In the genomic region with DNA sequence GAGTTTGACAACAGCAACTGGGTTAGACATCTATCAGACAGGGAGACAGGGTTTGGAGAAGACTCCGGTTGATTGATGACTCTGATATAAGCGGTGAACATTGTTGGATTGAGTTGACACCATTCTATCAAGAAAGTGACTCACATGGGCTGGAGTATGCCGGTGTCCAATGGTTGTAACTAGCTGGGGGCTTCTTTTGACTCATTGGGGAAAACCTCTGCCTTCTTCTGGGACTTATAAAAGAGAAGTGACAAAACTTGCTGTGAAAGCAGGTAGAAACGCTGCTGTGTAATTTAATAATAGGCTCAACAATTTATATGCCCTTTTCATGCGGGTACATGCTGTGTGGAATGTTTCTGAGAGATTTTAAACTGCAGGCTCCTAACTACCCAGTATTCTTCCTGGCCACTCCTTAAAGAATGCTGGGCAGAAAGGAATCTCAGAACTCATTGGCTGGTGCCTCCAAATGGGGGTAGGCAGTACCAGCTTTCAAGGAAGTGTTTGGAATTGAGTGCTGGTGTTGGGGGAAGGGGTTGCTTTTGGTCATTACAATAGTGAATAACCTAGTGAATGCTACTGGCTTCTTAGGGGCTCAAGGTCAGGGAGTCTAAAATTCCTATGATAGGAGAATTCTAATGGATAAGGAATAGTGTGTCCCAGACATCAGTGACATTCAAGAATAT, we compare ENCODE assay signal across 11 cellular contexts. TPM values are rescaled to one million over a fixed set of nuclear protein-coding genes. Genes with fewer than 3 reads are reported as not detected.
A peak's percentile ranks its signal among the peaks of the same experiment; 100 is the strongest.
DNase-seq lines count a peak whose midpoint lies in the region; ATAC-seq, FAIRE-seq and TF ChIP-seq lines count a peak whose summit lies in the region.
"Had no signal": no experiment of that assay in that cellular context is flagged by ENCODE, and none has a peak within 500 bp of the region (broad histone marks: within the 10 kb centered on the region; RNA-seq: fewer than 3 reads in every experiment).

No MANE protein-coding gene starts in this region.

- no peak for TF ChIP-seq CTCF in osteocyte (IDR thresholded peaks at IDR 0.05)

- ATAC-seq in activated CD8-positive, alpha-beta T cell treated with anti-CD3 and anti-CD28 coated beads, Interleukin-2, amount 10 ng/mL, durations not matched to agents 7 days and 5 days = no peak
- peak; percentile 79 to 81 for ATAC-seq in stimulated activated naive B cell treated with anti-CD40 and anti-IgM and Interleukin-4, amounts not matched to agents 10 μg/mL and 1 μg/mL and 100 μg/mL, for 72 hours (replicated peaks)
- ATAC-seq in HG03025 (IDR thresholded peaks at IDR 0.05; ENCODE audit: low FRiP score, unreplicated experiment) = no peak
- ATAC-seq: psoas muscle had no signal

- FAIRE-seq in RCC 7860 (lab: Jason Lieb, UNC) = no peak

- H3K27ac Mint-ChIP-seq in activated CD8-positive, alpha-beta T cell treated with anti-CD3 and anti-CD28 coated beads, Interleukin-2, amount 10 ng/mL, durations not matched to agents 7 days and 5 days = peak overlapping the region; percentile 68
- H3K27ac Mint-ChIP-seq in stimulated activated naive B cell treated with anti-CD40 and anti-IgM and Interleukin-4, amounts not matched to agents 10 μg/mL and 1 μg/mL and 100 μg/mL, for 72 hours = no peak overlapping the region
- no peak overlapping the region for H3K27ac Mint-ChIP-seq in osteocyte (ENCODE audit: unreplicated experiment)

- H3K36me3 Mint-ChIP-seq in activated CD8-positive, alpha-beta T cell treated with anti-CD3 and anti-CD28 coated beads, Interleukin-2, amount 10 ng/mL, durations not matched to agents 7 days and 5 days (ENCODE audit: low read depth) = peaks cover 73% of the 10 kb centered on the region
- no peaks in the 10 kb centered on the region for H3K36me3 Mint-ChIP-seq in stimulated activated naive B cell treated with anti-CD40 and anti-IgM and Interleukin-4, amounts not matched to agents 10 μg/mL and 1 μg/mL and 100 μg/mL, for 72 hours
- H3K36me3 Mint-ChIP-seq in osteocyte (ENCODE audit: unreplicated experiment) = peaks cover 3% of the 10 kb centered on the region

- peak; percentile 58 for DNase-seq in activated naive CD4-positive, alpha-beta T cell treated with Interleukin-2 at 50 U/mL for 16 hours
- no peak for DNase-seq in activated naive CD4-positive, alpha-beta T cell (lab: John Stamatoyannopoulos, UW)
- no peak for DNase-seq in activated CD8-positive, alpha-beta T cell treated with anti-CD3 and anti-CD28 coated beads, Interleukin-2, amount 10 ng/mL, durations not matched to agents 7 days and 5 days
- peak; percentile 28 for DNase-seq in iPS DF 19.7 (ENCODE audit: low read depth, low spot score)
- peak; percentile 37 for DNase-seq in stimulated activated naive B cell treated with anti-CD40 and anti-IgM and Interleukin-4, amounts not matched to agents 10 μg/mL and 1 μg/mL and 100 μg/mL, for 72 hours
- no peak for DNase-seq in RCC 7860 (ENCODE audit: low spot score)
- no peak for DNase-seq in osteocyte (ENCODE audit: extremely low spot score, unreplicated experiment)
- DNase-seq: glutamatergic neuron, psoas muscle had no signal

- H3K4me3 Mint-ChIP-seq in activated CD8-positive, alpha-beta T cell treated with anti-CD3 and anti-CD28 coated beads, Interleukin-2, amount 10 ng/mL, durations not matched to agents 7 days and 5 days = peak overlapping the region; percentile 9
- H3K4me3 Mint-ChIP-seq in stimulated activated naive B cell treated with anti-CD40 and anti-IgM and Interleukin-4, amounts not matched to agents 10 μg/mL and 1 μg/mL and 100 μg/mL, for 72 hours = no peak overlapping the region
- H3K4me3 Mint-ChIP-seq in osteocyte (ENCODE audit: unreplicated experiment) = no peak overlapping the region

- CTCF ChIA-PET in activated CD8-positive, alpha-beta T cell treated with anti-CD3 and anti-CD28 coated beads, Interleukin-2, amount 10 ng/mL, durations not matched to agents 7 days and 5 days (lab: Charles Lee) = interaction anchor here (0.7 to 10.2 kb wide), 10 partner anchors 10 to 108 kb away, joined by 3 to 178 read pairs (median 6); no protein-coding TSS in a partner anchor

- POLR2A ChIA-PET in activated CD8-positive, alpha-beta T cell treated with anti-CD3 and anti-CD28 coated beads, Interleukin-2, amount 10 ng/mL, durations not matched to agents 7 days and 5 days (lab: Charles Lee) = interaction anchor here (0.7 to 7.0 kb wide), 6 partner anchors 10 to 25 kb away, joined by 3 to 84 read pairs (median 4); no protein-coding TSS in a partner anchor

- H3K27me3 Mint-ChIP-seq in activated CD8-positive, alpha-beta T cell treated with anti-CD3 and anti-CD28 coated beads, Interleukin-2, amount 10 ng/mL, durations not matched to agents 7 days and 5 days (ENCODE audit: low read depth) = no peaks in the 10 kb centered on the region
- H3K27me3 Mint-ChIP-seq in stimulated activated naive B cell treated with anti-CD40 and anti-IgM and Interleukin-4, amounts not matched to agents 10 μg/mL and 1 μg/mL and 100 μg/mL, for 72 hours = no peaks in the 10 kb centered on the region
- H3K27me3 Mint-ChIP-seq in osteocyte (ENCODE audit: unreplicated experiment) = peaks cover 3% of the 10 kb centered on the region

- peaks cover 93% of the 10 kb centered on the region for H3K4me1 Mint-ChIP-seq in activated CD8-positive, alpha-beta T cell treated with anti-CD3 and anti-CD28 coated beads, Interleukin-2, amount 10 ng/mL, durations not matched to agents 7 days and 5 days (ENCODE audit: low read depth)
- H3K4me1 Mint-ChIP-seq in stimulated activated naive B cell treated with anti-CD40 and anti-IgM and Interleukin-4, amounts not matched to agents 10 μg/mL and 1 μg/mL and 100 μg/mL, for 72 hours = peaks cover 23 to 55% of the 10 kb centered on the region in 2 donors
- H3K4me1 Mint-ChIP-seq in osteocyte (ENCODE audit: unreplicated experiment) = peaks cover under 1% of the 10 kb centered on the region

- peaks cover 14% of the 10 kb centered on the region for H3K9me3 Mint-ChIP-seq in activated CD8-positive, alpha-beta T cell treated with anti-CD3 and anti-CD28 coated beads, Interleukin-2, amount 10 ng/mL, durations not matched to agents 7 days and 5 days (ENCODE audit: insufficient read depth)
- peaks cover 0 to 4% of the 10 kb centered on the region in 2 donors for H3K9me3 Mint-ChIP-seq in stimulated activated naive B cell treated with anti-CD40 and anti-IgM and Interleukin-4, amounts not matched to agents 10 μg/mL and 1 μg/mL and 100 μg/mL, for 72 hours
- peaks cover 19% of the 10 kb centered on the region for H3K9me3 Mint-ChIP-seq in osteocyte (ENCODE audit: unreplicated experiment)

RNA-seq across cellular contexts. Expression of gene FYB1, which starts 43.9 kb away (rescaled TPM):
- total RNA-seq in activated CD8-positive, alpha-beta T cell treated with anti-CD3 and anti-CD28 coated beads, Interleukin-2, amount 10 ng/mL, durations not matched to agents 7 days and 5 days = 100 to 1,000 TPM; 198 to 215 TPM
- total RNA-seq in osteocyte = not detected in 2 replicates
- total RNA-seq: lung microvascular endothelial cell had no signal

Comparison
In these comparisons a context has a peak if more than half of its experiments do, and no peak if none do; other contexts are left out.
1. DNase-seq: peak in activated naive CD4-positive, alpha-beta T cell treated with Interleukin-2 at 50 U/mL for 16 hours (single experiment), iPS DF 19.7 (single experiment) and stimulated activated naive B cell treated with anti-CD40 and anti-IgM and Interleukin-4, amounts not matched to agents 10 μg/mL and 1 μg/mL and 100 μg/mL, for 72 hours (single experiment); none in activated naive CD4-positive, alpha-beta T cell (0 of 4), activated CD8-positive, alpha-beta T cell treated with anti-CD3 and anti-CD28 coated beads, Interleukin-2, amount 10 ng/mL, durations not matched to agents 7 days and 5 days (single experiment), RCC 7860 (single experiment) and osteocyte (single experiment).
2. ATAC-seq: peak in stimulated activated naive B cell treated with anti-CD40 and anti-IgM and Interleukin-4, amounts not matched to agents 10 μg/mL and 1 μg/mL and 100 μg/mL, for 72 hours (2 of 2); none in activated CD8-positive, alpha-beta T cell treated with anti-CD3 and anti-CD28 coated beads, Interleukin-2, amount 10 ng/mL, durations not matched to agents 7 days and 5 days (single experiment) and HG03025 (single experiment).
3. RNA of gene FYB1, which starts 43.9 kb away (total RNA-seq): 198 to 215 TPM in activated CD8-positive, alpha-beta T cell treated with anti-CD3 and anti-CD28 coated beads, Interleukin-2, amount 10 ng/mL, durations not matched to agents 7 days and 5 days; not detected in osteocyte; every median in the first group is over 100 times any median in the second.